In genomic region chr12:121514184-121514742, GRCh38 we compare ENCODE assay signal across 9 cellular contexts.
DNase-seq lines count a peak whose midpoint lies in the region; TF ChIP-seq lines count a peak whose summit lies in the region.
"Had no signal": no experiment of that assay in that cellular context is flagged by ENCODE, and none has a peak within 500 bp of the region (broad histone marks: within the 10 kb centered on the region; RNA-seq: fewer than 3 reads in every experiment).

No MANE protein-coding gene starts in this region.

- H3K4me1 ChIP-seq in HEK293 (ENCODE audit: control insufficient read depth, insufficient read depth, low read length) (no peaks in the 10 kb centered on the region), spleen (peaks cover 0 to 19% (median 9%) of the 10 kb centered on the region in 6 donors)

- WGBS in spleen, 5 donors = 44 to 63% (median 59%) methylated on average over 16 of the region's 16 CpGs

- peaks cover 7% of the 10 kb centered on the region for H3K4me1 Mint-ChIP-seq in activated CD4-positive, alpha-beta T cell treated with anti-CD3 and anti-CD28 coated beads, Interleukin-2, amount 10 ng/mL, durations not matched to agents 24 days and 14 days

- POLR2A ChIA-PET in HEK293 (lab: Yijun Ruan, JAX) = interaction anchor here (0.6 kb wide), 1 partner anchor 10 kb away, joined by 9 read pairs; no protein-coding TSS in a partner anchor

- peak overlapping the region; percentile 64 for H3K27ac Mint-ChIP-seq in activated CD4-positive, alpha-beta T cell treated with anti-CD3 and anti-CD28 coated beads, Interleukin-2, amount 10 ng/mL, durations not matched to agents 24 days and 14 days

- H3K36me3 Mint-ChIP-seq in activated CD4-positive, alpha-beta T cell treated with anti-CD3 and anti-CD28 coated beads, Interleukin-2, amount 10 ng/mL, durations not matched to agents 24 days and 14 days (ENCODE audit: low read depth) = peaks cover 21% of the 10 kb centered on the region

- no peak overlapping the region for H3K4me3 ChIP-seq in HEK293 (ENCODE audit: low read depth, low read length)
- H3K4me3 ChIP-seq in SK-N-MC = no peak overlapping the region
- peak overlapping the region in 1 of 8 donors; percentile 30 for H3K4me3 ChIP-seq in spleen

- H3K9me3 Mint-ChIP-seq in activated CD4-positive, alpha-beta T cell treated with anti-CD3 and anti-CD28 coated beads, Interleukin-2, amount 10 ng/mL, durations not matched to agents 24 days and 14 days = no peaks in the 10 kb centered on the region

- H3K9me3 ChIP-seq in HEK293 (ENCODE audit: control insufficient read depth, insufficient read depth, low read depth, low read length) (no peaks in the 10 kb centered on the region), SK-N-MC (ENCODE audit: low read depth, low read length) (no peaks in the 10 kb centered on the region), spleen (no peaks in the 10 kb centered on the region)

- no peak for DNase-seq in activated CD4-positive, alpha-beta T cell treated with anti-CD3 and anti-CD28 coated beads, Interleukin-2, amount 10 ng/mL, durations not matched to agents 24 days and 14 days
- DNase-seq in activated CD4-positive, alpha-beta T cell treated with anti-CD3 and anti-CD28 coated beads, Interleukin-2, amount 50 U/mL, for 1 hour = no peak
- DNase-seq in SK-N-MC (ENCODE audit: low read depth, low spot score) (no peak), spleen (peak; percentile 80), NCI-H510A treated with DMSO at 0.1 percent for 48 hours (lab: John Stamatoyannopoulos, UW) (no peak), mucosa of gallbladder (ENCODE audit: low spot score) (no peak)
- DNase-seq in activated CD4-positive, CD25-positive, alpha-beta regulatory T cell treated with anti-CD3 and anti-CD28 coated beads, Interleukin-2, amount 50 U/mL, for 72 hours = no peak
- DNase-seq: cortex of kidney had no signal

- intact Hi-C loops in activated CD4-positive, alpha-beta T cell treated with anti-CD3 and anti-CD28 coated beads, Interleukin-2, amount 10 ng/mL, durations not matched to agents 24 days and 14 days (cut with micrococcal nuclease) = no loop called here
- intact Hi-C loops in spleen (cut with DNase I; ENCODE audit: low total_unique reads) = no loop called here

- CTCF ChIA-PET in HEK293 (lab: Yijun Ruan, JAX) = interaction anchor here (0.5 kb wide), 1 partner anchor 39 kb away, joined by 5 read pairs; no protein-coding TSS in a partner anchor

- no peak overlapping the region for H3K9ac ChIP-seq in SK-N-MC (ENCODE audit: insufficient read length)

- no peaks in the 10 kb centered on the region for H3K27me3 ChIP-seq in spleen (replicated peaks in 1 of 7)

- H3K4me3 Mint-ChIP-seq in activated CD4-positive, alpha-beta T cell treated with anti-CD3 and anti-CD28 coated beads, Interleukin-2, amount 10 ng/mL, durations not matched to agents 24 days and 14 days = no peak overlapping the region

- no peaks in the 10 kb centered on the region for H3K27me3 Mint-ChIP-seq in activated CD4-positive, alpha-beta T cell treated with anti-CD3 and anti-CD28 coated beads, Interleukin-2, amount 10 ng/mL, durations not matched to agents 24 days and 14 days

- no peak for TF ChIP-seq CTCF in HEK293 (tag by site-specific recombination; IDR thresholded peaks at IDR 0.05)
- no peak for TF ChIP-seq CTCF in spleen (IDR thresholded peaks at IDR 0.05 in 8 of 11, conservative IDR thresholded peaks at IDR 0.05 in 3 of 11)

- H3K36me3 ChIP-seq in HEK293 (ENCODE audit: control insufficient read depth in 2 of 2, insufficient read depth in 1 of 2, low read length in 2 of 2) (peaks cover 4 to 30% of the 10 kb centered on the region in 2 experiments; a peak in 2 of 3 replicates), SK-N-MC (ENCODE audit: insufficient read depth, low read length) (peaks cover 15% of the 10 kb centered on the region; the same call in 1 of the 2 replicates), spleen (peaks cover 0 to 75% (median 26%) of the 10 kb centered on the region in 6 donors)

- TF ChIP-seq POLR2A in spleen (IDR thresholded peaks at IDR 0.05) = no peak

- H3K27ac ChIP-seq in HEK293 (ENCODE audit: extremely low read depth, low read depth, low read length) = no peak overlapping the region
- 0 out of 2 replicates have a peak overlapping the region, but pooled peaks have one; percentile 5 for H3K27ac ChIP-seq in SK-N-MC
- H3K27ac ChIP-seq in spleen = peak overlapping the region; percentile 48 to 83 (median 66)

TF ChIP-seq in HEK293, 187 proteins besides CTCF, POLR2A, EP300 and RAD21 (continues in another document):
- TF ChIP-seq ZNF214 (tag by site-specific recombination; IDR thresholded peaks at IDR 0.05; ENCODE audit: borderline replicate concordance) (no peak), ZNF37A (tag by site-specific recombination; IDR thresholded peaks at IDR 0.05) (no peak), ZNF366 (tag by site-specific recombination; conservative IDR thresholded peaks at IDR 0.05) (no peak), TRIM28 (IDR thresholded peaks at IDR 0.05; ENCODE audit: borderline replicate concordance, low read length) (no peak), ZNF529 (tag by site-specific recombination; IDR thresholded peaks at IDR 0.05; ENCODE audit: insufficient replicate concordance) (no peak), ZNF792 (tag by site-specific recombination; IDR thresholded peaks at IDR 0.05) (no peak), HIC1 (tag by site-specific recombination; IDR thresholded peaks at IDR 0.05) (peak; percentile 23; the same call in 1 of the 2 replicates), ZNF302 (tag by site-specific recombination; IDR thresholded peaks at IDR 0.05; ENCODE audit: low read depth) (no peak), ZNF660 (tag by site-specific recombination; IDR thresholded peaks at IDR 0.05) (no peak), GLIS2 (tag by site-specific recombination; IDR thresholded peaks at IDR 0.05) (peak; percentile 41), ZSCAN16 (tag by site-specific recombination; IDR thresholded peaks at IDR 0.05) (no peak), HOXC10 (CRISPR knock-in tag; IDR thresholded peaks at IDR 0.05) (no peak), GLIS1 (tag by site-specific recombination; IDR thresholded peaks at IDR 0.05) (peak; percentile 36), MZF1 (tag by site-specific recombination; IDR thresholded peaks at IDR 0.05; ENCODE audit: borderline replicate concordance) (no peak), ZNF555 (tag by site-specific recombination; conservative IDR thresholded peaks at IDR 0.05) (no peak), HOXD13 (CRISPR knock-in tag; IDR thresholded peaks at IDR 0.05; ENCODE audit: borderline replicate concordance) (no peak), ZNF174 (tag by site-specific recombination; IDR thresholded peaks at IDR 0.05) (no peak)
- TF ChIP-seq, protein P1, sequence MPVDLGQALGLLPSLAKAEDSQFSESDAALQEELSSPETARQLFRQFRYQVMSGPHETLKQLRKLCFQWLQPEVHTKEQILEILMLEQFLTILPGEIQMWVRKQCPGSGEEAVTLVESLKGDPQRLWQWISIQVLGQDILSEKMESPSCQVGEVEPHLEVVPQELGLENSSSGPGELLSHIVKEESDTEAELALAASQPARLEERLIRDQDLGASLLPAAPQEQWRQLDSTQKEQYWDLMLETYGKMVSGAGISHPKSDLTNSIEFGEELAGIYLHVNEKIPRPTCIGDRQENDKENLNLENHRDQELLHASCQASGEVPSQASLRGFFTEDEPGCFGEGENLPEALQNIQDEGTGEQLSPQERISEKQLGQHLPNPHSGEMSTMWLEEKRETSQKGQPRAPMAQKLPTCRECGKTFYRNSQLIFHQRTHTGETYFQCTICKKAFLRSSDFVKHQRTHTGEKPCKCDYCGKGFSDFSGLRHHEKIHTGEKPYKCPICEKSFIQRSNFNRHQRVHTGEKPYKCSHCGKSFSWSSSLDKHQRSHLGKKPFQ (tag by site-specific recombination; IDR thresholded peaks at IDR 0.05) = peak; percentile 97
- TF ChIP-seq, protein P2, sequence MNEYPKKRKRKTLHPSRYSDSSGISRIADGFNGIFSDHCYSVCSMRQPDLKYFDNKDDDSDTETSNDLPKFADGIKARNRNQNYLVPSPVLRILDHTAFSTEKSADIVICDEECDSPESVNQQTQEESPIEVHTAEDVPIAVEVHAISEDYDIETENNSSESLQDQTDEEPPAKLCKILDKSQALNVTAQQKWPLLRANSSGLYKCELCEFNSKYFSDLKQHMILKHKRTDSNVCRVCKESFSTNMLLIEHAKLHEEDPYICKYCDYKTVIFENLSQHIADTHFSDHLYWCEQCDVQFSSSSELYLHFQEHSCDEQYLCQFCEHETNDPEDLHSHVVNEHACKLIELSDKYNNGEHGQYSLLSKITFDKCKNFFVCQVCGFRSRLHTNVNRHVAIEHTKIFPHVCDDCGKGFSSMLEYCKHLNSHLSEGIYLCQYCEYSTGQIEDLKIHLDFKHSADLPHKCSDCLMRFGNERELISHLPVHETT (tag by site-specific recombination; IDR thresholded peaks at IDR 0.05) = no peak; the same call in 1 of the 2 replicates
- TF ChIP-seq, protein P3, sequence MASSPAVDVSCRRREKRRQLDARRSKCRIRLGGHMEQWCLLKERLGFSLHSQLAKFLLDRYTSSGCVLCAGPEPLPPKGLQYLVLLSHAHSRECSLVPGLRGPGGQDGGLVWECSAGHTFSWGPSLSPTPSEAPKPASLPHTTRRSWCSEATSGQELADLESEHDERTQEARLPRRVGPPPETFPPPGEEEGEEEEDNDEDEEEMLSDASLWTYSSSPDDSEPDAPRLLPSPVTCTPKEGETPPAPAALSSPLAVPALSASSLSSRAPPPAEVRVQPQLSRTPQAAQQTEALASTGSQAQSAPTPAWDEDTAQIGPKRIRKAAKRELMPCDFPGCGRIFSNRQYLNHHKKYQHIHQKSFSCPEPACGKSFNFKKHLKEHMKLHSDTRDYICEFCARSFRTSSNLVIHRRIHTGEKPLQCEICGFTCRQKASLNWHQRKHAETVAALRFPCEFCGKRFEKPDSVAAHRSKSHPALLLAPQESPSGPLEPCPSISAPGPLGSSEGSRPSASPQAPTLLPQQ (tag by site-specific recombination; IDR thresholded peaks at IDR 0.05) = no peak
